In genomic region chr11:64539711-64540420, GRCh38 we compare ENCODE assay signal across 1 cellular context.
TF ChIP-seq lines count a peak whose summit lies in the region.

No MANE protein-coding gene starts in this region.

TF ChIP-seq in H1, 55 proteins besides CTCF, POLR2A, EP300 and RAD21:
- TF ChIP-seq MAFK (IDR thresholded peaks at IDR 0.05; ENCODE audit: low read depth, low read length) (no peak), ASH2L (IDR thresholded peaks at IDR 0.05; ENCODE audit: low read length) (no peak), SP4 (IDR thresholded peaks at IDR 0.05; ENCODE audit: low read length) (no peak), USF2 (IDR thresholded peaks at IDR 0.05; ENCODE audit: low read length) (no peak), TEAD4 (IDR thresholded peaks at IDR 0.05; ENCODE audit: low read depth, low read length) (no peak), CEBPB (IDR thresholded peaks at IDR 0.05; ENCODE audit: low read depth, low read length) (no peak), HDAC2 (IDR thresholded peaks at IDR 0.05; ENCODE audit: borderline replicate concordance in 1 of 2, low read depth in 2 of 2, low read length in 2 of 2) (no peak), SP1 (IDR thresholded peaks at IDR 0.05; ENCODE audit: low read depth, low read length) (no peak), SAP30 (IDR thresholded peaks at IDR 0.05; ENCODE audit: insufficient read depth, insufficient replicate concordance, low read length) (no peak), MAX (IDR thresholded peaks at IDR 0.05) (no peak), SIRT6 (IDR thresholded peaks at IDR 0.05; ENCODE audit: low read length) (no peak), CBX5 (IDR thresholded peaks at IDR 0.05; ENCODE audit: low read depth, low read length) (no peak), SIN3A (conservative IDR thresholded peaks at IDR 0.05 in 1 of 2, IDR thresholded peaks at IDR 0.05 in 1 of 2; ENCODE audit: low read depth in 1 of 2, low read length in 2 of 2) (no peak), CHD1 (IDR thresholded peaks at IDR 0.05; ENCODE audit: low read depth, low read length) (no peak), RFX5 (IDR thresholded peaks at IDR 0.05; ENCODE audit: borderline replicate concordance, low read depth, low read length) (no peak), TBP (IDR thresholded peaks at IDR 0.05; ENCODE audit: low read depth, low read length) (no peak), CHD2 (IDR thresholded peaks at IDR 0.05; ENCODE audit: low read length) (no peak), SIX5 (IDR thresholded peaks at IDR 0.05; ENCODE audit: low read depth, low read length) (no peak), JUND (IDR thresholded peaks at IDR 0.05; ENCODE audit: low read length) (no peak), CREB1 (IDR thresholded peaks at IDR 0.05) (no peak)
